In the genomic region with DNA sequence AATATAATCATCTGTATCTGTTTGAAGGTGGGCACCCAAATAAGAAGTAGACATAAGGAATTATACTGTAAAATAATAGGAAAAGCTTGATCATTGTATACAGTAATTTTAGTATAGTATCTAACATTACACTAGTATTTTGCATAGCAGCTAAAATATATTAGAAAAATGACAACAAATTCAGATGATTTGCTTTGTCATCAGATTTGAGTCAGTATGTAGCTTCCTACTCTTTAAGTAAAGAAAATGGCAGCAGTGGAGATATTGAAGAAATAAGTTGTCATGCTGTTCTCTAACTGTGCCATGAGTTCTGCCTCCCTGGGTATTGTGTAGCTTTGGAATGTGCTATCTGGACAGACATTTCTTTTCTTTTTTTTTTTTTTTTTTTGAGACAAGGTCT, we compare ENCODE assay signal across 29 cellular contexts.
"Had no signal": no experiment of that assay in that cellular context is flagged by ENCODE, and none has a peak within 500 bp of the region (broad histone marks: within the 10 kb centered on the region; RNA-seq: fewer than 3 reads in every experiment).

No MANE protein-coding gene starts in this region.

- H3K27ac Mint-ChIP-seq: dendritic cell treated with granulocyte-macrophage colony-stimulating factor and Interleukin-4, amounts not matched to agents 40 ng/mL and 50 ng/mL, for 4 days; effector memory CD8-positive, alpha-beta T cell; endodermal cell had no signal

- H3K9me3 ChIP-seq: colonic mucosa, esophagus muscularis mucosa, esophagus squamous epithelium, gastrocnemius medialis, gastroesophageal sphincter, heart left ventricle, heart right ventricle had no signal

- H3K27ac ChIP-seq: colonic mucosa, coronary artery, dorsolateral prefrontal cortex, epithelial cell of prostate, esophagus muscularis mucosa, esophagus squamous epithelium, foreskin keratinocyte, gastrocnemius medialis, gastroesophageal sphincter, heart left ventricle, heart right ventricle, hepatocyte had no signal

- H2AFZ ChIP-seq: hepatocyte had no signal

- H3K4me1 ChIP-seq: colonic mucosa, esophagus muscularis mucosa, esophagus squamous epithelium, foreskin keratinocyte, gastrocnemius medialis, gastroesophageal sphincter, heart left ventricle, heart right ventricle had no signal

- ATAC-seq: effector memory CD8-positive, alpha-beta T cell; esophagus mucosa; foreskin keratinocyte; gastrocnemius medialis; gastroesophageal sphincter; heart left ventricle; heart right ventricle had no signal

- H3K79me2 ChIP-seq: hepatocyte had no signal

- H3K27me3 ChIP-seq: colonic mucosa, esophagus muscularis mucosa, esophagus squamous epithelium, foreskin keratinocyte, gastrocnemius medialis, gastroesophageal sphincter, heart left ventricle, heart right ventricle, hepatocyte had no signal

- DNase-seq: colonic mucosa; cortex of kidney; dermis blood vessel endothelial cell; dorsolateral prefrontal cortex; effector CD4-positive, alpha-beta T cell; effector CD8-positive, alpha-beta T cell; effector memory CD4-positive, alpha-beta T cell; effector memory CD8-positive, alpha-beta T cell; endodermal cell; erythroblast; esophagus squamous epithelium; foreskin fibroblast; foreskin keratinocyte; foreskin melanocyte; gastrocnemius medialis; glutamatergic neuron; head of caudate nucleus; heart left ventricle; heart right ventricle had no signal

- FAIRE-seq: endometrium, endothelial cell of umbilical vein, frontal cortex had no signal

- H3K4me3 ChIP-seq: colonic mucosa, coronary artery, dorsolateral prefrontal cortex, esophagus muscularis mucosa, esophagus squamous epithelium, gastrocnemius medialis, gastroesophageal sphincter, heart left ventricle, heart right ventricle, hepatocyte had no signal

- H3K4me2 ChIP-seq: hepatocyte had no signal

- H3K4me1 Mint-ChIP-seq: endodermal cell had no signal

- H3K36me3 ChIP-seq: colonic mucosa, esophagus muscularis mucosa, esophagus squamous epithelium, gastrocnemius medialis, gastroesophageal sphincter, heart left ventricle, heart right ventricle had no signal

- H3K4me3 Mint-ChIP-seq: dendritic cell treated with granulocyte-macrophage colony-stimulating factor and Interleukin-4, amounts not matched to agents 40 ng/mL and 50 ng/mL, for 4 days; effector memory CD8-positive, alpha-beta T cell; endodermal cell had no signal

- H3K9me3 Mint-ChIP-seq: dendritic cell treated with granulocyte-macrophage colony-stimulating factor and Interleukin-4, amounts not matched to agents 40 ng/mL and 50 ng/mL, for 4 days; effector memory CD8-positive, alpha-beta T cell; endodermal cell had no signal
